8 cellular contexts compared by ENCODE assay signal in the genomic region with DNA sequence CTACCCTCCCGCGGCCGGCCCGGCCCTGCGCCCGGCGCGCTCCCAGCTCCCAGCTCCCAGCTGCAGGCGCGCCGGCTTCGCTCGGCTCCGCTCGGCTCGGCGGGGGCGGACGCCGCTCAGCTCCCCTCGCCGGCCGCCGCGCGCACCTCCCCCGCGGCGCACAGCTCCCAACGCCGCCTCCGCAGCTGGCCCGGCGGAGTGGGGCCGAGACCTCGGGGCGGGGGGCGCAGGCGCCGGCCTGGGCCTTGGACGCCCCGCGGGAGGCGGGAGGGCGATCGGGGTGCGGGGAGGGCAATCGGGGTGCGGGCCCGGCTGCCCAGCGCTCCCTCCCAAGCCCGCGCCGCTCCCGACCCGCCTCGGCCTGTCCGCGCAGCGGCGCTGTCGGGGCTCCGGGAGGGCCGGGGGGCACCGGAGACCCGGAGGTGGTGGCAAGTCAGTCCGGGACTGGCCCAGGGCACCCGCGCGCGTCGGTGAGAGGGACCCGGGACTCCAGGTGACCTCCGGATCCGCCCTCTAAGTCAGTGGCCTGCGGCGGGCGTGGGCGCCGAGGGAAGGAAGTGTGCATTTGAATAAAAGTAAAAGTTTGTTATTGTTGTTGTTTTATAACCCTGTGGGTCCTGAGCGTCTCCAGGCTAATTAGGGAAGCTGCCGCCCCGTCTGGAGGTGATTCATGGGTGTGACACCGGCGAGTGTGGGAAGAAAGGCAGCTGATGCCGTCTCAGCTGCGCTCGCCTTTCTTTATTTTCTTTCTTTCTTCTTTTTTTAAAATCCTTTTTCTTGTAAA. TPM values are rescaled to one million over a fixed set of nuclear protein-coding genes. Genes with fewer than 3 reads are reported as not detected.
DNase-seq lines count a peak whose midpoint lies in the region; ATAC-seq, FAIRE-seq and TF ChIP-seq lines count a peak whose summit lies in the region.

A gene with protein sequence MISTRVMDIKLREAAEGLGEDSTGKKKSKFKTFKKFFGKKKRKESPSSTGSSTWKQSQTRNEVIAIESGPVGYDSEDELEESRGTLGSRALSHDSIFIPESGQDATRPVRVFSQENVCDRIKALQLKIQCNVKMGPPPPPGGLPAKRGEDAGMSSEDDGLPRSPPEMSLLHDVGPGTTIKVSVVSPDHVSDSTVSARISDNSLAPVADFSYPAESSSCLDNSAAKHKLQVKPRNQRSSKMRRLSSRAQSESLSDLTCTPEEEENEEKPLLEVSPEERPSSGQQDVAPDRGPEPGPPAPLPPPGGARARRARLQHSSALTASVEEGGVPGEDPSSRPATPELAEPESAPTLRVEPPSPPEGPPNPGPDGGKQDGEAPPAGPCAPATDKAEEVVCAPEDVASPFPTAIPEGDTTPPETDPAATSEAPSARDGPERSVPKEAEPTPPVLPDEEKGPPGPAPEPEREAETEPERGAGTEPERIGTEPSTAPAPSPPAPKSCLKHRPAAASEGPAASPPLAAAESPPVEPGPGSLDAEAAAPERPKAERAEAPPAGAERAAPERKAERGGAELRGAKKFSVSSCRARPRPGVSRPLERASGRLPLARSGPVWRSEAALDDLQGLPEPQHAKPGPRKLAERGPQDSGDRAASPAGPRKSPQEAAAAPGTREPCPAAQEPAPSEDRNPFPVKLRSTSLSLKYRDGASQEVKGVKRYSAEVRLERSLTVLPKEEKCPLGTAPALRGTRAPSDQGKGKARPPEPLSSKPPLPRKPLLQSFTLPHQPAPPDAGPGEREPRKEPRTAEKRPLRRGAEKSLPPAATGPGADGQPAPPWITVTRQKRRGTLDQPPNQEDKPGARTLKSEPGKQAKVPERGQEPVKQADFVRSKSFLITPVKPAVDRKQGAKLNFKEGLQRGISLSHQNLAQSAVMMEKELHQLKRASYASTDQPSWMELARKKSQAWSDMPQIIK (minus strand): TSS at position 93 of the 784 bp plus-strand sequence. CDS start 89,425 bp downstream, outside the sequence.

- intact Hi-C loops in Calu3 (cut with micrococcal nuclease; ENCODE audit: unreplicated experiment), result no loop called here
- intact Hi-C loops in kidney (cut with DNase I), result no loop called here

- H3K4me1 ChIP-seq in kidney (ENCODE audit: control insufficient read depth in 1 of 2, insufficient read depth in 1 of 2, low read depth in 1 of 2, low read length in 2 of 2), result peaks cover 0 to 5% of the 10 kb centered on the region in 2 donors

- in situ Hi-C loops in astrocyte of the cerebellum (cut with HindIII; ENCODE audit: low sequenced_read_pairs), result no loop called here

- no TSS peak for BruUV-seq in Calu3 (replicated peaks; lab: Mats Ljungman, UMichigan)

- no peaks in the 10 kb centered on the region for H3K9me3 ChIP-seq in kidney (ENCODE audit: control insufficient read depth in 1 of 2, low read length in 2 of 2)

- H3K4me1 Mint-ChIP-seq in Calu3 (ENCODE audit: low read depth, unreplicated experiment), result peaks cover 9% of the 10 kb centered on the region

- TF ChIP-seq CTCF in Calu3 (IDR thresholded peaks at IDR 0.05; ENCODE audit: unreplicated experiment) (no peak), astrocyte of the cerebellum (IDR thresholded peaks at IDR 0.05; ENCODE audit: low read depth, low read length, missing control alignments) (peak; percentile 11), kidney (IDR thresholded peaks at IDR 0.05; ENCODE audit: borderline replicate concordance, extremely low read depth, insufficient read depth) (no peak)

- no peak within 1 kb of the TSS for H3K9ac ChIP-seq in kidney (ENCODE audit: low read length in 2 of 2)

- ATAC-seq in GM21737 (IDR thresholded peaks at IDR 0.05; ENCODE audit: unreplicated experiment), result no peak

- no peaks in the 10 kb centered on the region for H3K9me3 Mint-ChIP-seq in Calu3 (ENCODE audit: low read depth, unreplicated experiment)

- no peak within 1 kb of the TSS for H3K27ac Mint-ChIP-seq in Calu3 (ENCODE audit: unreplicated experiment)

- CTCF ChIA-PET in Calu3 (lab: Charles Lee), result interaction anchor here (0.7 to 1.1 kb wide), 3 partner anchors 36 to 287 kb away, joined by 3 to 4 read pairs (median 3); no protein-coding TSS in a partner anchor

- H3K4me3 ChIP-seq in astrocyte of the cerebellum (ENCODE audit: low read depth, low read length) (peak within 1 kb of the TSS; percentile 26), kidney (ENCODE audit: low read length in 2 of 2) (peak within 1 kb of the TSS; percentile 56 to 69)

- FAIRE-seq in kidney (lab: Jason Lieb, UNC), result no peak

- H3K36me3 Mint-ChIP-seq in Calu3 (ENCODE audit: insufficient read depth, unreplicated experiment), result no peaks in the 10 kb centered on the region

- peak within 1 kb of the TSS; percentile 66 for H3K4me3 Mint-ChIP-seq in Calu3 (ENCODE audit: low read depth, unreplicated experiment)

- H3K27ac ChIP-seq in kidney (ENCODE audit: low read depth in 2 of 2, low read length in 2 of 2), result no peak within 1 kb of the TSS

- no peaks in the 10 kb centered on the region for H3K36me3 ChIP-seq in kidney (ENCODE audit: control insufficient read depth in 1 of 2, insufficient read depth in 2 of 2, low read length in 2 of 2)

- H3K27me3 Mint-ChIP-seq in Calu3 (ENCODE audit: unreplicated experiment), result peaks cover 53% of the 10 kb centered on the region

- DNase-seq in Calu3, result peak; percentile 37
- DNase-seq in NCI-H1092 treated with DMSO at 0.1 percent for 48 hours (lab: John Stamatoyannopoulos, UW), result peak; percentile 23
- DNase-seq in astrocyte of the cerebellum (ENCODE audit: low read depth), result no peak
- peak; percentile 79 for DNase-seq in kidney
- DNase-seq in stimulated activated CD4-positive, alpha-beta T cell treated with anti-CD3 and anti-CD28 coated beads, Interleukin-15, amount 100 ng/mL, for 24 hours, result peak; percentile 51
- no peak for DNase-seq in HT-29 (ENCODE audit: low spot score)
- DNase-seq in AML-193 (lab: John Stamatoyannopoulos, UW), result no peak

RNA-seq across cellular contexts. Expression of the gene that starts here (rescaled TPM):
- total RNA-seq in Calu3 (2022), result 16.2 and 24.3 TPM in 2 replicates
- total RNA-seq in kidney, result 14.8 TPM
- 4.3 TPM for polyA plus RNA-seq in kidney (ENCODE audit: insufficient read depth, low read depth, low replicate concordance)
- 7.6 and 9.5 TPM in 2 replicates for total RNA-seq in HT-29 (2014; rRNA removed; shearing (Covaris generic))

Comparison
In these comparisons a context has a peak if more than half of its experiments do, and no peak if none do; other contexts are left out.
1. DNase-seq: peak in Calu3 (single experiment), NCI-H1092 treated with DMSO at 0.1 percent for 48 hours (single experiment), kidney (single experiment) and stimulated activated CD4-positive, alpha-beta T cell treated with anti-CD3 and anti-CD28 coated beads, Interleukin-15, amount 100 ng/mL, for 24 hours (single experiment); none in astrocyte of the cerebellum (single experiment), HT-29 (single experiment) and AML-193 (0 of 2).